Comparison of ENCODE assay signal across 15 cellular contexts in genomic region chr4:40251366-40251765, GRCh38. TPM values are rescaled to one million over a fixed set of nuclear protein-coding genes. Genes with fewer than 3 reads are reported as not detected.
A peak's percentile ranks its signal among the peaks of the same experiment; 100 is the strongest.
DNase-seq lines count a peak whose midpoint lies in the region; ATAC-seq and TF ChIP-seq lines count a peak whose summit lies in the region.
"Had no signal": no experiment of that assay in that cellular context is flagged by ENCODE, and none has a peak within 500 bp of the region (broad histone marks: within the 10 kb centered on the region; RNA-seq: fewer than 3 reads in every experiment).

No MANE protein-coding gene starts in this region.

- no peaks in the 10 kb centered on the region for H3K27me3 ChIP-seq in CD8-positive, alpha-beta memory T cell (ENCODE audit: insufficient read depth, low read length, poor library complexity, severe bottlenecking)
- H3K27me3 ChIP-seq in GM23338 (ENCODE audit: insufficient read depth), result no peaks in the 10 kb centered on the region
- H3K27me3 ChIP-seq: adrenal gland, gastroesophageal sphincter, right lobe of liver, SJSA1 had no signal

- peak overlapping the region in 1 of 7 donors; percentile 37 for H3K4me3 Mint-ChIP-seq in CD8-positive, alpha-beta memory T cell
- peak overlapping the region; percentile 58 for H3K4me3 Mint-ChIP-seq in activated T-helper 17 cell treated with anti-CD3 and anti-CD28 coated beads, Interleukin-2, amount 50 U/mL, for 72 hours
- no peak overlapping the region for H3K4me3 Mint-ChIP-seq in GM23338
- H3K4me3 Mint-ChIP-seq: nephron had no signal

- no peak for DNase-seq in CD8-positive, alpha-beta memory T cell
- DNase-seq in HS-5 (ENCODE audit: low read depth) (peak; percentile 48), kidney tubule cell (ENCODE audit: low spot score) (peak; percentile 89), DMS153 treated with DMSO at 0.1 percent for 48 hours (lab: John Stamatoyannopoulos, UW; ENCODE audit: unreplicated experiment) (no peak), NCI-H446 treated with DMSO at 0.1 percent for 48 hours (lab: John Stamatoyannopoulos, UW) (no peak), GM23338 (ENCODE audit: low spot score) (no peak)
- DNase-seq: adrenal gland, left colon, NCI-H1105 treated with DMSO at 0.1 percent for 48 hours, NCI-H526, right lobe of liver had no signal

- CTCF ChIA-PET in CD8-positive, alpha-beta memory T cell (lab: Charles Lee), result interaction anchor here (0.9 to 1.9 kb wide), 6 partner anchors 14 to 102 kb away, joined by 3 to 9 read pairs (median 3); no protein-coding TSS in a partner anchor

- peak; percentile 81 for ATAC-seq in activated T-helper 17 cell treated with anti-CD3 and anti-CD28 coated beads, Interleukin-2, amount 50 U/mL, for 72 hours (replicated peaks)
- ATAC-seq in GM23338, result no peak
- ATAC-seq: gastroesophageal sphincter, left colon had no signal

- H4K20me1 ChIP-seq in GM23338 (replicated peaks; ENCODE audit: insufficient read depth), result no peaks in the 10 kb centered on the region

- H3K9me3 ChIP-seq in CD8-positive, alpha-beta memory T cell (ENCODE audit: low read length), result no peaks in the 10 kb centered on the region
- H3K9me3 ChIP-seq: adrenal gland, gastroesophageal sphincter, right lobe of liver, SJSA1 had no signal

- H3F3A ChIP-seq in GM23338 (replicated peaks; ENCODE audit: low read depth), result no peaks in the 10 kb centered on the region

- H3K27ac ChIP-seq in CD8-positive, alpha-beta memory T cell (ENCODE audit: low read depth, low read length), result no peak overlapping the region
- H3K27ac ChIP-seq in GM23338 (ENCODE audit: low read depth), result no peak overlapping the region
- H3K27ac ChIP-seq: adrenal gland, gastroesophageal sphincter, right lobe of liver, SJSA1 had no signal

- H3K36me3 ChIP-seq in CD8-positive, alpha-beta memory T cell (ENCODE audit: insufficient read depth, low read length), result no peaks in the 10 kb centered on the region
- no peaks in the 10 kb centered on the region for H3K36me3 ChIP-seq in GM23338 (ENCODE audit: insufficient read depth)
- H3K36me3 ChIP-seq: adrenal gland, gastroesophageal sphincter, right lobe of liver, SJSA1 had no signal

- no peaks in the 10 kb centered on the region for H3K79me2 ChIP-seq in GM23338 (replicated peaks; ENCODE audit: insufficient read depth)

- peaks cover 55 to 90% (median 73%) of the 10 kb centered on the region in 3 donors for H3K4me1 Mint-ChIP-seq in CD8-positive, alpha-beta memory T cell
- peaks cover 45% of the 10 kb centered on the region for H3K4me1 Mint-ChIP-seq in activated T-helper 17 cell treated with anti-CD3 and anti-CD28 coated beads, Interleukin-2, amount 50 U/mL, for 72 hours
- peaks cover 1% of the 10 kb centered on the region for H3K4me1 Mint-ChIP-seq in GM23338
- H3K4me1 Mint-ChIP-seq: nephron had no signal

- TF ChIP-seq CTCF in GM23338 (conservative IDR thresholded peaks at IDR 0.05; ENCODE audit: low read depth in 2 of 2), result no peak

- H2AFZ ChIP-seq in GM23338, result no peak overlapping the region

- H3K4me1 ChIP-seq in CD8-positive, alpha-beta memory T cell (ENCODE audit: insufficient read depth, low read length), result peaks cover 72% of the 10 kb centered on the region
- H3K4me1 ChIP-seq in GM23338 (ENCODE audit: insufficient read depth), result peaks cover under 1% of the 10 kb centered on the region; the same call in 1 of the 2 replicates
- H3K4me1 ChIP-seq: adrenal gland, gastroesophageal sphincter, right lobe of liver had no signal

- POLR2A ChIA-PET in CD8-positive, alpha-beta memory T cell (lab: Charles Lee), result no interaction called here

- H3K9me3 Mint-ChIP-seq in CD8-positive, alpha-beta memory T cell, result no peaks in the 10 kb centered on the region
- H3K9me3 Mint-ChIP-seq in activated T-helper 17 cell treated with anti-CD3 and anti-CD28 coated beads, Interleukin-2, amount 50 U/mL, for 72 hours, result peaks cover 5% of the 10 kb centered on the region
- peaks cover 2% of the 10 kb centered on the region; the same call in 1 of the 3 replicates for H3K9me3 Mint-ChIP-seq in GM23338
- H3K9me3 Mint-ChIP-seq: nephron had no signal

- H3K4me3 ChIP-seq in CD8-positive, alpha-beta memory T cell (ENCODE audit: low read length), result no peak overlapping the region
- no peak overlapping the region for H3K4me3 ChIP-seq in GM23338
- H3K4me3 ChIP-seq: adrenal gland, gastroesophageal sphincter, right lobe of liver, SJSA1 had no signal

- no peaks in the 10 kb centered on the region for H3K27me3 Mint-ChIP-seq in CD8-positive, alpha-beta memory T cell
- no peaks in the 10 kb centered on the region for H3K27me3 Mint-ChIP-seq in activated T-helper 17 cell treated with anti-CD3 and anti-CD28 coated beads, Interleukin-2, amount 50 U/mL, for 72 hours
- peaks cover 1% of the 10 kb centered on the region for H3K27me3 Mint-ChIP-seq in GM23338 (ENCODE audit: insufficient read depth, low read depth, poor library complexity)

- peaks cover 0 to 10% (median 0%) of the 10 kb centered on the region in 3 donors for H3K36me3 Mint-ChIP-seq in CD8-positive, alpha-beta memory T cell
- H3K36me3 Mint-ChIP-seq in activated T-helper 17 cell treated with anti-CD3 and anti-CD28 coated beads, Interleukin-2, amount 50 U/mL, for 72 hours (ENCODE audit: low read depth), result peaks cover 18% of the 10 kb centered on the region
- H3K36me3 Mint-ChIP-seq in GM23338 (ENCODE audit: low read depth), result no peaks in the 10 kb centered on the region

- 0 out of 2 replicates have a peak, but pooled peaks cover 4% of the 10 kb centered on the region for H3K9me2 ChIP-seq in GM23338 (ENCODE audit: insufficient read depth)

- peak overlapping the region in 7 of 8 donors; percentile 25 to 84 (median 74) for H3K27ac Mint-ChIP-seq in CD8-positive, alpha-beta memory T cell
- peak overlapping the region; percentile 86 for H3K27ac Mint-ChIP-seq in activated T-helper 17 cell treated with anti-CD3 and anti-CD28 coated beads, Interleukin-2, amount 50 U/mL, for 72 hours
- no peak overlapping the region for H3K27ac Mint-ChIP-seq in GM23338
- H3K27ac Mint-ChIP-seq: nephron had no signal

- no peak overlapping the region for H3K4me2 ChIP-seq in GM23338

TF ChIP-seq in GM23338, 12 proteins besides CTCF, POLR2A, EP300 and RAD21 (continues in another document):
- TF ChIP-seq ZNF114 (CRISPR knock-in tag; IDR thresholded peaks at IDR 0.05) (no peak), EZH2phosphoT487 (IDR thresholded peaks at IDR 0.05; ENCODE audit: unreplicated experiment) (no peak), JUNB (IDR thresholded peaks at IDR 0.05; ENCODE audit: unreplicated experiment) (no peak), CREB1 (CRISPR knock-in tag; IDR thresholded peaks at IDR 0.05; ENCODE audit: low read depth) (no peak)

RNA-seq across cellular contexts. Expression of gene RHOH, which starts 54.5 kb away (rescaled TPM):
- total RNA-seq in CD8-positive, alpha-beta memory T cell, result 100 to 1,000 TPM; 148 TPM
- 262 TPM for polyA plus RNA-seq in CD8-positive, alpha-beta memory T cell
- 100 to 1,000 TPM; 107 to 117 TPM for total RNA-seq in activated T-helper 17 cell treated with anti-CD3 and anti-CD28 coated beads, Interleukin-2, amount 50 U/mL, for 72 hours
- 2.7 and 3.7 TPM in 2 replicates for total RNA-seq in GM23338 (2014; rRNA removed; shearing (Covaris generic))
- 1.8 and 2.2 TPM in 2 replicates for polyA plus RNA-seq in GM23338 (2016; fragmentation: Nextera tagmentation; extraction: Ambion mirVana)
- total RNA-seq: SJSA1 had no signal

Comparison
In these comparisons a context has a peak if more than half of its experiments do, and no peak if none do; other contexts are left out.
1. DNase-seq: peak in HS-5 (single experiment) and kidney tubule cell (single experiment); none in CD8-positive, alpha-beta memory T cell (0 of 5), DMS153 treated with DMSO at 0.1 percent for 48 hours (single experiment), NCI-H446 treated with DMSO at 0.1 percent for 48 hours (single experiment) and GM23338 (single experiment).
2. RNA of gene RHOH, which starts 54.5 kb away (total RNA-seq): 148 TPM in CD8-positive, alpha-beta memory T cell and 107 to 117 TPM in activated T-helper 17 cell treated with anti-CD3 and anti-CD28 coated beads, Interleukin-2, amount 50 U/mL, for 72 hours; 2.7 to 3.7 TPM in GM23338; every median in the first group is over 10 times any median in the second.